Comparison of ENCODE assay signal across 1 cellular context in the genomic region with DNA sequence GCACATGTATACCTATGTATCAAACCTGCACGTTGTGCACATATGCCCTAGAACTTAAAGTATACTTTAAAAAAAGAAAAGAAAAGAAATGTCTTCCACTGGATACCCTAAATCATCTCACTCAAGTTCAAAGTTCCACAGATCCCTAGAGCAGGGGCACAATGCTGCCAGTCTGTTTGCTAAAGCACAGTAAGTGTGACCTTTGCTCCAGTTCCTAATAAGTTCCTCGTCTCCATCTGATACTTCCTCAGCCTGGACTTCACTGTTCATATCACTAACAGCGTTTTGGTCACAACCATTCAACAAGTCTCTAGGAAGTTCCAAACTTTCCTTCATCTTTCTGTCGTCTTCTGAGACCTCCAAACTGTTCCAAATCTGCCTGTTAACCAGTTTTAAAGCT.
TF ChIP-seq lines count a peak whose summit lies in the region.

No MANE protein-coding gene starts in this region.

TF ChIP-seq in HepG2, 621 proteins besides CTCF, POLR2A, EP300 and RAD21 (continued from another document and continues in another):
- TF ChIP-seq, protein P1, sequence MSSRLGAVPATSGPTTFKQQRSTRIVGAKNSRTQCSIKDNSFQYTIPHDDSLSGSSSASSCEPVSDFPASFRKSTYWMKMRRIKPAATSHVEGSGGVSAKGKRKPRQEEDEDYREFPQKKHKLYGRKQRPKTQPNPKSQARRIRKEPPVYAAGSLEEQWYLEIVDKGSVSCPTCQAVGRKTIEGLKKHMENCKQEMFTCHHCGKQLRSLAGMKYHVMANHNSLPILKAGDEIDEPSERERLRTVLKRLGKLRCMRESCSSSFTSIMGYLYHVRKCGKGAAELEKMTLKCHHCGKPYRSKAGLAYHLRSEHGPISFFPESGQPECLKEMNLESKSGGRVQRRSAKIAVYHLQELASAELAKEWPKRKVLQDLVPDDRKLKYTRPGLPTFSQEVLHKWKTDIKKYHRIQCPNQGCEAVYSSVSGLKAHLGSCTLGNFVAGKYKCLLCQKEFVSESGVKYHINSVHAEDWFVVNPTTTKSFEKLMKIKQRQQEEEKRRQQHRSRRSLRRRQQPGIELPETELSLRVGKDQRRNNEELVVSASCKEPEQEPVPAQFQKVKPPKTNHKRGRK (CRISPR knock-in tag; IDR thresholded peaks at IDR 0.05) = no peak
- no peak for TF ChIP-seq ZNF652 (CRISPR knock-in tag; IDR thresholded peaks at IDR 0.05; ENCODE audit: borderline replicate concordance, low read depth)
- TF ChIP-seq ZNF251 (CRISPR knock-in tag; IDR thresholded peaks at IDR 0.05) = no peak
- no peak for TF ChIP-seq FOXK2 (IDR thresholded peaks at IDR 0.05)
- no peak for TF ChIP-seq ZNF225 (CRISPR knock-in tag; IDR thresholded peaks at IDR 0.05)
- no peak for TF ChIP-seq NFIB (CRISPR knock-in tag; IDR thresholded peaks at IDR 0.05; ENCODE audit: borderline replicate concordance)
- TF ChIP-seq ZNF354B (CRISPR knock-in tag; IDR thresholded peaks at IDR 0.05) = no peak
- TF ChIP-seq ZSCAN22 (CRISPR knock-in tag; IDR thresholded peaks at IDR 0.05) = no peak
- TF ChIP-seq, protein P2, sequence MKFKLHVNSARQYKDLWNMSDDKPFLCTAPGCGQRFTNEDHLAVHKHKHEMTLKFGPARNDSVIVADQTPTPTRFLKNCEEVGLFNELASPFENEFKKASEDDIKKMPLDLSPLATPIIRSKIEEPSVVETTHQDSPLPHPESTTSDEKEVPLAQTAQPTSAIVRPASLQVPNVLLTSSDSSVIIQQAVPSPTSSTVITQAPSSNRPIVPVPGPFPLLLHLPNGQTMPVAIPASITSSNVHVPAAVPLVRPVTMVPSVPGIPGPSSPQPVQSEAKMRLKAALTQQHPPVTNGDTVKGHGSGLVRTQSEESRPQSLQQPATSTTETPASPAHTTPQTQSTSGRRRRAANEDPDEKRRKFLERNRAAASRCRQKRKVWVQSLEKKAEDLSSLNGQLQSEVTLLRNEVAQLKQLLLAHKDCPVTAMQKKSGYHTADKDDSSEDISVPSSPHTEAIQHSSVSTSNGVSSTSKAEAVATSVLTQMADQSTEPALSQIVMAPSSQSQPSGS (CRISPR knock-in tag; IDR thresholded peaks at IDR 0.05) = no peak
- TF ChIP-seq SETDB1 (CRISPR knock-in tag; IDR thresholded peaks at IDR 0.05; ENCODE audit: borderline replicate concordance) = no peak
- peak; percentile 75 for TF ChIP-seq HNF4A (CRISPR knock-in tag; IDR thresholded peaks at IDR 0.05)
- TF ChIP-seq SMAD3 (CRISPR knock-in tag; IDR thresholded peaks at IDR 0.05) = no peak
- no peak for TF ChIP-seq ZFP37 (CRISPR knock-in tag; IDR thresholded peaks at IDR 0.05; ENCODE audit: borderline replicate concordance)
- TF ChIP-seq, protein P3, sequence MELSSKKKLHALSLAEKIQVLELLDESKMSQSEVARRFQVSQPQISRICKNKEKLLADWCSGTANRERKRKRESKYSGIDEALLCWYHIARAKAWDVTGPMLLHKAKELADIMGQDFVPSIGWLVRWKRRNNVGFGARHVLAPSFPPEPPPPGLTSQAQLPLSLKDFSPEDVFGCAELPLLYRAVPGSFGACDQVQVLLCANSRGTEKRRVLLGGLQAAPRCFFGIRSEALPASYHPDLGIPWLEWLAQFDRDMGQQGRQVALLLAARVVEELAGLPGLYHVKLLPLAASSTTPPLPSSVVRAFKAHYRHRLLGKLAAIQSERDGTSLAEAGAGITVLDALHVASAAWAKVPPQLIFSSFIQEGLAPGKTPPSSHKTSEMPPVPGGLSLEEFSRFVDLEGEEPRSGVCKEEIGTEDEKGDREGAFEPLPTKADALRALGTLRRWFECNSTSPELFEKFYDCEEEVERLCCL (CRISPR knock-in tag; IDR thresholded peaks at IDR 0.05; ENCODE audit: borderline replicate concordance) = no peak
- no peak for TF ChIP-seq PHB2 (IDR thresholded peaks at IDR 0.05; ENCODE audit: partially characterized antibody)
- TF ChIP-seq ZNF101 (CRISPR knock-in tag; IDR thresholded peaks at IDR 0.05; ENCODE audit: borderline replicate concordance, low read depth) = no peak
- TF ChIP-seq, protein P4, sequence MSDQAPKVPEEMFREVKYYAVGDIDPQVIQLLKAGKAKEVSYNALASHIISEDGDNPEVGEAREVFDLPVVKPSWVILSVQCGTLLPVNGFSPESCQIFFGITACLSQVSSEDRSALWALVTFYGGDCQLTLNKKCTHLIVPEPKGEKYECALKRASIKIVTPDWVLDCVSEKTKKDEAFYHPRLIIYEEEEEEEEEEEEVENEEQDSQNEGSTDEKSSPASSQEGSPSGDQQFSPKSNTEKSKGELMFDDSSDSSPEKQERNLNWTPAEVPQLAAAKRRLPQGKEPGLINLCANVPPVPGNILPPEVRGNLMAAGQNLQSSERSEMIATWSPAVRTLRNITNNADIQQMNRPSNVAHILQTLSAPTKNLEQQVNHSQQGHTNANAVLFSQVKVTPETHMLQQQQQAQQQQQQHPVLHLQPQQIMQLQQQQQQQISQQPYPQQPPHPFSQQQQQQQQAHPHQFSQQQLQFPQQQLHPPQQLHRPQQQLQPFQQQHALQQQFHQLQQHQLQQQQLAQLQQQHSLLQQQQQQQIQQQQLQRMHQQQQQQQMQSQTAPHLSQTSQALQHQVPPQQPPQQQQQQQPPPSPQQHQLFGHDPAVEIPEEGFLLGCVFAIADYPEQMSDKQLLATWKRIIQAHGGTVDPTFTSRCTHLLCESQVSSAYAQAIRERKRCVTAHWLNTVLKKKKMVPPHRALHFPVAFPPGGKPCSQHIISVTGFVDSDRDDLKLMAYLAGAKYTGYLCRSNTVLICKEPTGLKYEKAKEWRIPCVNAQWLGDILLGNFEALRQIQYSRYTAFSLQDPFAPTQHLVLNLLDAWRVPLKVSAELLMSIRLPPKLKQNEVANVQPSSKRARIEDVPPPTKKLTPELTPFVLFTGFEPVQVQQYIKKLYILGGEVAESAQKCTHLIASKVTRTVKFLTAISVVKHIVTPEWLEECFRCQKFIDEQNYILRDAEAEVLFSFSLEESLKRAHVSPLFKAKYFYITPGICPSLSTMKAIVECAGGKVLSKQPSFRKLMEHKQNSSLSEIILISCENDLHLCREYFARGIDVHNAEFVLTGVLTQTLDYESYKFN (CRISPR knock-in tag; conservative IDR thresholded peaks at IDR 0.05) = 0 out of 2 replicates have a peak, but pooled peaks have one; percentile 29
- no peak for TF ChIP-seq CBX2 (IDR thresholded peaks at IDR 0.05; ENCODE audit: low read depth, low read length)
- TF ChIP-seq CBX2 (CRISPR knock-in tag; IDR thresholded peaks at IDR 0.05; ENCODE audit: low read depth) = no peak
- no peak for TF ChIP-seq RFX1 (IDR thresholded peaks at IDR 0.05)
- TF ChIP-seq NONO (IDR thresholded peaks at IDR 0.05) = no peak
- no peak for TF ChIP-seq NONO (CRISPR knock-in tag; conservative IDR thresholded peaks at IDR 0.05)
- no peak for TF ChIP-seq ZNF335 (CRISPR knock-in tag; IDR thresholded peaks at IDR 0.05)
- TF ChIP-seq BCL6 (CRISPR knock-in tag; IDR thresholded peaks at IDR 0.05) = peak; percentile 37; the same call in 1 of the 2 replicates
- no peak for TF ChIP-seq HHEX (CRISPR knock-in tag; IDR thresholded peaks at IDR 0.05)
- no peak for TF ChIP-seq LCORL (IDR thresholded peaks at IDR 0.05)
- TF ChIP-seq LCORL (CRISPR knock-in tag; IDR thresholded peaks at IDR 0.05) = no peak
- TF ChIP-seq GATAD2A (CRISPR knock-in tag; IDR thresholded peaks at IDR 0.05) = 0 out of 2 replicates have a peak, but pooled peaks have one; percentile 19
- TF ChIP-seq NBN (conservative IDR thresholded peaks at IDR 0.05) = no peak
- TF ChIP-seq CENPX (CRISPR knock-in tag; IDR thresholded peaks at IDR 0.05) = no peak
- peak; percentile 76 for TF ChIP-seq PPARG (CRISPR knock-in tag; conservative IDR thresholded peaks at IDR 0.05)
- TF ChIP-seq TP53 (CRISPR knock-in tag; conservative IDR thresholded peaks at IDR 0.05) = no peak
- TF ChIP-seq, protein P5, sequence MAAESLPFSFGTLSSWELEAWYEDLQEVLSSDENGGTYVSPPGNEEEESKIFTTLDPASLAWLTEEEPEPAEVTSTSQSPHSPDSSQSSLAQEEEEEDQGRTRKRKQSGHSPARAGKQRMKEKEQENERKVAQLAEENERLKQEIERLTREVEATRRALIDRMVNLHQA (CRISPR knock-in tag; IDR thresholded peaks at IDR 0.05) = no peak
- no peak for TF ChIP-seq ADNP (CRISPR knock-in tag; IDR thresholded peaks at IDR 0.05)
- TF ChIP-seq ZNF543 (CRISPR knock-in tag; IDR thresholded peaks at IDR 0.05) = no peak
- TF ChIP-seq ZNF788 (CRISPR knock-in tag; IDR thresholded peaks at IDR 0.05; ENCODE audit: borderline replicate concordance) = no peak
- TF ChIP-seq ZEB1 (IDR thresholded peaks at IDR 0.05; ENCODE audit: insufficient replicate concordance, low read depth) = no peak
- TF ChIP-seq ZNF772 (CRISPR knock-in tag; IDR thresholded peaks at IDR 0.05) = no peak
- TF ChIP-seq, protein P6, sequence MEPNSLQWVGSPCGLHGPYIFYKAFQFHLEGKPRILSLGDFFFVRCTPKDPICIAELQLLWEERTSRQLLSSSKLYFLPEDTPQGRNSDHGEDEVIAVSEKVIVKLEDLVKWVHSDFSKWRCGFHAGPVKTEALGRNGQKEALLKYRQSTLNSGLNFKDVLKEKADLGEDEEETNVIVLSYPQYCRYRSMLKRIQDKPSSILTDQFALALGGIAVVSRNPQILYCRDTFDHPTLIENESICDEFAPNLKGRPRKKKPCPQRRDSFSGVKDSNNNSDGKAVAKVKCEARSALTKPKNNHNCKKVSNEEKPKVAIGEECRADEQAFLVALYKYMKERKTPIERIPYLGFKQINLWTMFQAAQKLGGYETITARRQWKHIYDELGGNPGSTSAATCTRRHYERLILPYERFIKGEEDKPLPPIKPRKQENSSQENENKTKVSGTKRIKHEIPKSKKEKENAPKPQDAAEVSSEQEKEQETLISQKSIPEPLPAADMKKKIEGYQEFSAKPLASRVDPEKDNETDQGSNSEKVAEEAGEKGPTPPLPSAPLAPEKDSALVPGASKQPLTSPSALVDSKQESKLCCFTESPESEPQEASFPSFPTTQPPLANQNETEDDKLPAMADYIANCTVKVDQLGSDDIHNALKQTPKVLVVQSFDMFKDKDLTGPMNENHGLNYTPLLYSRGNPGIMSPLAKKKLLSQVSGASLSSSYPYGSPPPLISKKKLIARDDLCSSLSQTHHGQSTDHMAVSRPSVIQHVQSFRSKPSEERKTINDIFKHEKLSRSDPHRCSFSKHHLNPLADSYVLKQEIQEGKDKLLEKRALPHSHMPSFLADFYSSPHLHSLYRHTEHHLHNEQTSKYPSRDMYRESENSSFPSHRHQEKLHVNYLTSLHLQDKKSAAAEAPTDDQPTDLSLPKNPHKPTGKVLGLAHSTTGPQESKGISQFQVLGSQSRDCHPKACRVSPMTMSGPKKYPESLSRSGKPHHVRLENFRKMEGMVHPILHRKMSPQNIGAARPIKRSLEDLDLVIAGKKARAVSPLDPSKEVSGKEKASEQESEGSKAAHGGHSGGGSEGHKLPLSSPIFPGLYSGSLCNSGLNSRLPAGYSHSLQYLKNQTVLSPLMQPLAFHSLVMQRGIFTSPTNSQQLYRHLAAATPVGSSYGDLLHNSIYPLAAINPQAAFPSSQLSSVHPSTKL (CRISPR knock-in tag; IDR thresholded peaks at IDR 0.05) = 0 out of 2 replicates have a peak, but pooled peaks have one; percentile 34
- TF ChIP-seq ZNF761 (CRISPR knock-in tag; conservative IDR thresholded peaks at IDR 0.05) = no peak
- TF ChIP-seq, protein P7, sequence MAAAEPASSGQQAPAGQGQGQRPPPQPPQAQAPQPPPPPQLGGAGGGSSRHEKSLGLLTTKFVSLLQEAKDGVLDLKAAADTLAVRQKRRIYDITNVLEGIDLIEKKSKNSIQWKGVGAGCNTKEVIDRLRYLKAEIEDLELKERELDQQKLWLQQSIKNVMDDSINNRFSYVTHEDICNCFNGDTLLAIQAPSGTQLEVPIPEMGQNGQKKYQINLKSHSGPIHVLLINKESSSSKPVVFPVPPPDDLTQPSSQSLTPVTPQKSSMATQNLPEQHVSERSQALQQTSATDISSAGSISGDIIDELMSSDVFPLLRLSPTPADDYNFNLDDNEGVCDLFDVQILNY (CRISPR knock-in tag; conservative IDR thresholded peaks at IDR 0.05) = no peak
- TF ChIP-seq NFKB2 (CRISPR knock-in tag; IDR thresholded peaks at IDR 0.05; ENCODE audit: borderline replicate concordance) = no peak
- TF ChIP-seq, protein P8, sequence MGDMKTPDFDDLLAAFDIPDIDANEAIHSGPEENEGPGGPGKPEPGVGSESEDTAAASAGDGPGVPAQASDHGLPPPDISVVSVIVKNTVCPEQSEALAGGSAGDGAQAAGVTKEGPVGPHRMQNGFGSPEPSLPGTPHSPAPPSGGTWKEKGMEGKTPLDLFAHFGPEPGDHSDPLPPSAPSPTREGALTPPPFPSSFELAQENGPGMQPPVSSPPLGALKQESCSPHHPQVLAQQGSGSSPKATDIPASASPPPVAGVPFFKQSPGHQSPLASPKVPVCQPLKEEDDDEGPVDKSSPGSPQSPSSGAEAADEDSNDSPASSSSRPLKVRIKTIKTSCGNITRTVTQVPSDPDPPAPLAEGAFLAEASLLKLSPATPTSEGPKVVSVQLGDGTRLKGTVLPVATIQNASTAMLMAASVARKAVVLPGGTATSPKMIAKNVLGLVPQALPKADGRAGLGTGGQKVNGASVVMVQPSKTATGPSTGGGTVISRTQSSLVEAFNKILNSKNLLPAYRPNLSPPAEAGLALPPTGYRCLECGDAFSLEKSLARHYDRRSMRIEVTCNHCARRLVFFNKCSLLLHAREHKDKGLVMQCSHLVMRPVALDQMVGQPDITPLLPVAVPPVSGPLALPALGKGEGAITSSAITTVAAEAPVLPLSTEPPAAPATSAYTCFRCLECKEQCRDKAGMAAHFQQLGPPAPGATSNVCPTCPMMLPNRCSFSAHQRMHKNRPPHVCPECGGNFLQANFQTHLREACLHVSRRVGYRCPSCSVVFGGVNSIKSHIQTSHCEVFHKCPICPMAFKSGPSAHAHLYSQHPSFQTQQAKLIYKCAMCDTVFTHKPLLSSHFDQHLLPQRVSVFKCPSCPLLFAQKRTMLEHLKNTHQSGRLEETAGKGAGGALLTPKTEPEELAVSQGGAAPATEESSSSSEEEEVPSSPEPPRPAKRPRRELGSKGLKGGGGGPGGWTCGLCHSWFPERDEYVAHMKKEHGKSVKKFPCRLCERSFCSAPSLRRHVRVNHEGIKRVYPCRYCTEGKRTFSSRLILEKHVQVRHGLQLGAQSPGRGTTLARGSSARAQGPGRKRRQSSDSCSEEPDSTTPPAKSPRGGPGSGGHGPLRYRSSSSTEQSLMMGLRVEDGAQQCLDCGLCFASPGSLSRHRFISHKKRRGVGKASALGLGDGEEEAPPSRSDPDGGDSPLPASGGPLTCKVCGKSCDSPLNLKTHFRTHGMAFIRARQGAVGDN (CRISPR knock-in tag; IDR thresholded peaks at IDR 0.05) = no peak
